In genomic region chr1:221188531-221188930, GRCh38 we compare ENCODE assay signal across 11 cellular contexts.
"Had no signal": no experiment of that assay in that cellular context is flagged by ENCODE, and none has a peak within 500 bp of the region (broad histone marks: within the 10 kb centered on the region; RNA-seq: fewer than 3 reads in every experiment).

No MANE protein-coding gene starts in this region.

- H3K27ac Mint-ChIP-seq: activated CD4-positive, alpha-beta T cell treated with anti-CD3 and anti-CD28 coated beads, Interleukin-2, amount 10 ng/mL, durations not matched to agents 7 days and 5 days had no signal

- H3K9me3 Mint-ChIP-seq: activated CD4-positive, alpha-beta T cell treated with anti-CD3 and anti-CD28 coated beads, Interleukin-2, amount 10 ng/mL, durations not matched to agents 7 days and 5 days had no signal

- H3K4me3 ChIP-seq: colonic mucosa, stomach, thoracic aorta had no signal

- H3K4me3 Mint-ChIP-seq: activated CD4-positive, alpha-beta T cell treated with anti-CD3 and anti-CD28 coated beads, Interleukin-2, amount 10 ng/mL, durations not matched to agents 7 days and 5 days; neural crest cell had no signal

- H3K27me3 Mint-ChIP-seq: activated CD4-positive, alpha-beta T cell treated with anti-CD3 and anti-CD28 coated beads, Interleukin-2, amount 10 ng/mL, durations not matched to agents 7 days and 5 days had no signal

- H3K4me1 Mint-ChIP-seq: activated CD4-positive, alpha-beta T cell treated with anti-CD3 and anti-CD28 coated beads, Interleukin-2, amount 10 ng/mL, durations not matched to agents 7 days and 5 days; neural crest cell had no signal

- DNase-seq: activated CD4-positive, alpha-beta T cell treated with anti-CD3 and anti-CD28 coated beads, Interleukin-2, amount 10 ng/mL, durations not matched to agents 7 days and 5 days; activated CD4-positive, CD25-positive, alpha-beta regulatory T cell; activated CD8-positive, alpha-beta memory T cell treated with anti-CD3 and anti-CD28 coated beads for 24 hours; activated naive CD4-positive, alpha-beta T cell treated with Interleukin-2 at 50 U/mL for 16 hours; caudate nucleus; colonic mucosa; effector CD4-positive, alpha-beta T cell; small intestine; stomach had no signal
